ENCODE assay signal across 9 cellular contexts in genomic region chr10:6114758-6115410, GRCh38. TPM values are rescaled to one million over a fixed set of nuclear protein-coding genes. Genes with fewer than 3 reads are reported as not detected.
A peak's percentile ranks its signal among the peaks of the same experiment; 100 is the strongest.
DNase-seq lines count a peak whose midpoint lies in the region; ATAC-seq and TF ChIP-seq lines count a peak whose summit lies in the region.
"Had no signal": no experiment of that assay in that cellular context is flagged by ENCODE, and none has a peak within 500 bp of the region (broad histone marks: within the 10 kb centered on the region; RNA-seq: fewer than 3 reads in every experiment).

No MANE protein-coding gene starts in this region.

- CTCF ChIA-PET in activated CD8-positive, alpha-beta memory T cell treated with anti-CD3 and anti-CD28 coated beads, Interleukin-2, amount 10 ng/mL, durations not matched to agents 7 days and 5 days (lab: Charles Lee): interaction anchor here (0.6 to 1.3 kb wide), 3 partner anchors 36 to 287 kb away, joined by 3 read pairs; no protein-coding TSS in a partner anchor
- CTCF ChIA-PET in activated CD8-positive, alpha-beta T cell treated with anti-CD3 and anti-CD28 coated beads, Interleukin-2, amount 10 ng/mL, durations not matched to agents 7 days and 5 days (lab: Charles Lee): interaction anchor here (1.0 to 1.1 kb wide), 3 partner anchors 36 to 295 kb away, joined by 3 read pairs; no protein-coding TSS in a partner anchor

- H3K9me3 ChIP-seq in subcutaneous abdominal adipose tissue (ENCODE audit: control insufficient read depth in 5 of 5, low read length in 5 of 5): no peaks in the 10 kb centered on the region
- H3K9me3 ChIP-seq: BLaER1 had no signal

- H3K36me3 ChIP-seq in subcutaneous abdominal adipose tissue (ENCODE audit: control insufficient read depth in 5 of 5, insufficient read depth in 5 of 5, low read length in 5 of 5) (peaks cover 33 to 64% (median 56%) of the 10 kb centered on the region in 5 donors), H7 (replicated peaks; ENCODE audit: control insufficient read depth, insufficient read depth, low read length) (peaks cover 30% of the 10 kb centered on the region)

- peaks cover 56% of the 10 kb centered on the region for H3K36me3 Mint-ChIP-seq in activated CD8-positive, alpha-beta memory T cell treated with anti-CD3 and anti-CD28 coated beads, Interleukin-2, amount 10 ng/mL, durations not matched to agents 7 days and 5 days
- peaks cover 68% of the 10 kb centered on the region for H3K36me3 Mint-ChIP-seq in activated CD8-positive, alpha-beta T cell treated with anti-CD3 and anti-CD28 coated beads, Interleukin-2, amount 10 ng/mL, durations not matched to agents 7 days and 5 days (ENCODE audit: low read depth)

- H3K9ac ChIP-seq in subcutaneous abdominal adipose tissue (ENCODE audit: low read length in 5 of 5): peak overlapping the region in 3 of 5 donors; percentile 39 to 47 (median 43)
- H3K9ac ChIP-seq: BLaER1 had no signal

- H3K9me3 Mint-ChIP-seq in activated CD8-positive, alpha-beta memory T cell treated with anti-CD3 and anti-CD28 coated beads, Interleukin-2, amount 10 ng/mL, durations not matched to agents 7 days and 5 days (ENCODE audit: low read depth): no peaks in the 10 kb centered on the region
- H3K9me3 Mint-ChIP-seq in activated CD8-positive, alpha-beta T cell treated with anti-CD3 and anti-CD28 coated beads, Interleukin-2, amount 10 ng/mL, durations not matched to agents 7 days and 5 days (ENCODE audit: insufficient read depth): no peaks in the 10 kb centered on the region

- no peak for ATAC-seq in activated CD8-positive, alpha-beta memory T cell treated with anti-CD3 and anti-CD28 coated beads, Interleukin-2, amount 10 ng/mL, durations not matched to agents 7 days and 5 days
- no peak for ATAC-seq in activated CD8-positive, alpha-beta T cell treated with anti-CD3 and anti-CD28 coated beads, Interleukin-2, amount 10 ng/mL, durations not matched to agents 7 days and 5 days

- no peaks in the 10 kb centered on the region for H3K27me3 Mint-ChIP-seq in activated CD8-positive, alpha-beta memory T cell treated with anti-CD3 and anti-CD28 coated beads, Interleukin-2, amount 10 ng/mL, durations not matched to agents 7 days and 5 days
- H3K27me3 Mint-ChIP-seq in activated CD8-positive, alpha-beta T cell treated with anti-CD3 and anti-CD28 coated beads, Interleukin-2, amount 10 ng/mL, durations not matched to agents 7 days and 5 days (ENCODE audit: low read depth): no peaks in the 10 kb centered on the region

- H3K4me1 ChIP-seq in subcutaneous abdominal adipose tissue (ENCODE audit: control insufficient read depth in 5 of 5, insufficient read depth in 5 of 5, low read length in 5 of 5): peaks cover 0 to 16% (median 13%) of the 10 kb centered on the region in 5 donors
- H3K4me1 ChIP-seq: BLaER1 had no signal

- H3K4me3 ChIP-seq in foreskin fibroblast (ENCODE audit: low read depth in 1 of 2, low read length in 2 of 2) (no peak overlapping the region), subcutaneous abdominal adipose tissue (ENCODE audit: low read depth in 1 of 5, low read length in 5 of 5) (no peak overlapping the region), H7 (ENCODE audit: insufficient read depth, low read depth, low read length) (no peak overlapping the region)
- H3K4me3 ChIP-seq: BLaER1 had no signal

- POLR2A ChIA-PET in activated CD8-positive, alpha-beta T cell treated with anti-CD3 and anti-CD28 coated beads, Interleukin-2, amount 10 ng/mL, durations not matched to agents 7 days and 5 days (lab: Charles Lee): no interaction called here

- TF ChIP-seq CTCF in foreskin fibroblast (IDR thresholded peaks at IDR 0.05; ENCODE audit: low read depth, low read length): no peak

- peak overlapping the region; percentile 62 for H3K27ac ChIP-seq in subcutaneous abdominal adipose tissue (ENCODE audit: low read depth, low read length)
- H3K27ac ChIP-seq: BLaER1 had no signal

- no peaks in the 10 kb centered on the region for H3K27me3 ChIP-seq in subcutaneous abdominal adipose tissue (ENCODE audit: control insufficient read depth in 5 of 5, insufficient read depth in 4 of 5, low read length in 5 of 5)
- no peaks in the 10 kb centered on the region for H3K27me3 ChIP-seq in H7 (ENCODE audit: control insufficient read depth, insufficient read depth, low read length)
- H3K27me3 ChIP-seq: BLaER1 had no signal

- no peak overlapping the region for H3K4me3 Mint-ChIP-seq in activated CD8-positive, alpha-beta memory T cell treated with anti-CD3 and anti-CD28 coated beads, Interleukin-2, amount 10 ng/mL, durations not matched to agents 7 days and 5 days
- H3K4me3 Mint-ChIP-seq in activated CD8-positive, alpha-beta T cell treated with anti-CD3 and anti-CD28 coated beads, Interleukin-2, amount 10 ng/mL, durations not matched to agents 7 days and 5 days: no peak overlapping the region

- DNase-seq in activated CD8-positive, alpha-beta memory T cell treated with anti-CD3 and anti-CD28 coated beads, Interleukin-2, amount 10 ng/mL, durations not matched to agents 7 days and 5 days: no peak
- DNase-seq in activated CD8-positive, alpha-beta memory T cell treated with anti-CD3 and anti-CD28 coated beads for 24 hours: no peak
- no peak for DNase-seq in activated CD8-positive, alpha-beta T cell treated with anti-CD3 and anti-CD28 coated beads, Interleukin-2, amount 10 ng/mL, durations not matched to agents 7 days and 5 days
- peak; percentile 72 to 85 for DNase-seq in foreskin fibroblast
- DNase-seq in foreskin melanocyte: no peak
- no peak for DNase-seq in NCI-H510A (lab: John Stamatoyannopoulos, UW)
- no peak for DNase-seq in H7

- H3K4me1 Mint-ChIP-seq in activated CD8-positive, alpha-beta memory T cell treated with anti-CD3 and anti-CD28 coated beads, Interleukin-2, amount 10 ng/mL, durations not matched to agents 7 days and 5 days: peaks cover 28% of the 10 kb centered on the region
- peaks cover 14% of the 10 kb centered on the region for H3K4me1 Mint-ChIP-seq in activated CD8-positive, alpha-beta T cell treated with anti-CD3 and anti-CD28 coated beads, Interleukin-2, amount 10 ng/mL, durations not matched to agents 7 days and 5 days (ENCODE audit: low read depth)

- peak overlapping the region; percentile 13 for H3K27ac Mint-ChIP-seq in activated CD8-positive, alpha-beta memory T cell treated with anti-CD3 and anti-CD28 coated beads, Interleukin-2, amount 10 ng/mL, durations not matched to agents 7 days and 5 days
- peak overlapping the region; percentile 5 for H3K27ac Mint-ChIP-seq in activated CD8-positive, alpha-beta T cell treated with anti-CD3 and anti-CD28 coated beads, Interleukin-2, amount 10 ng/mL, durations not matched to agents 7 days and 5 days

RNA-seq across cellular contexts. Expression of gene RBM17, which starts 26.1 kb away (rescaled TPM):
- 100 to 1,000 TPM; 205 to 267 TPM for total RNA-seq in activated CD8-positive, alpha-beta memory T cell treated with anti-CD3 and anti-CD28 coated beads, Interleukin-2, amount 10 ng/mL, durations not matched to agents 7 days and 5 days
- 100 to 1,000 TPM; 213 to 217 TPM for total RNA-seq in activated CD8-positive, alpha-beta T cell treated with anti-CD3 and anti-CD28 coated beads, Interleukin-2, amount 10 ng/mL, durations not matched to agents 7 days and 5 days
- total RNA-seq in H7 (2014; rRNA removed; shearing (Covaris generic)): 41.9 and 44.1 TPM in 2 replicates

RNA-seq across cellular contexts. Expression of gene IL2RA, which starts 52.7 kb away (rescaled TPM):
- total RNA-seq in activated CD8-positive, alpha-beta memory T cell treated with anti-CD3 and anti-CD28 coated beads, Interleukin-2, amount 10 ng/mL, durations not matched to agents 7 days and 5 days: 100 to 1,000 TPM; 302 to 832 TPM
- total RNA-seq in activated CD8-positive, alpha-beta T cell treated with anti-CD3 and anti-CD28 coated beads, Interleukin-2, amount 10 ng/mL, durations not matched to agents 7 days and 5 days: 100 to 1,000 TPM; 174 to 177 TPM
- total RNA-seq in H7 (2014; rRNA removed; shearing (Covaris generic)): not detected in 2 replicates

Comparison
In these comparisons a context has a peak if more than half of its experiments do, and no peak if none do; other contexts are left out.
1. DNase-seq: peak in foreskin fibroblast (2 of 2); none in activated CD8-positive, alpha-beta memory T cell treated with anti-CD3 and anti-CD28 coated beads, Interleukin-2, amount 10 ng/mL, durations not matched to agents 7 days and 5 days (single experiment), activated CD8-positive, alpha-beta memory T cell treated with anti-CD3 and anti-CD28 coated beads for 24 hours (single experiment), activated CD8-positive, alpha-beta T cell treated with anti-CD3 and anti-CD28 coated beads, Interleukin-2, amount 10 ng/mL, durations not matched to agents 7 days and 5 days (single experiment), foreskin melanocyte (single experiment), NCI-H510A (single experiment) and H7 (single experiment).
2. RNA of gene IL2RA, which starts 52.7 kb away (total RNA-seq): 302 to 832 TPM in activated CD8-positive, alpha-beta memory T cell treated with anti-CD3 and anti-CD28 coated beads, Interleukin-2, amount 10 ng/mL, durations not matched to agents 7 days and 5 days and 174 to 177 TPM in activated CD8-positive, alpha-beta T cell treated with anti-CD3 and anti-CD28 coated beads, Interleukin-2, amount 10 ng/mL, durations not matched to agents 7 days and 5 days; not detected in H7; every median in the first group is over 100 times any median in the second.